In the genomic region with DNA sequence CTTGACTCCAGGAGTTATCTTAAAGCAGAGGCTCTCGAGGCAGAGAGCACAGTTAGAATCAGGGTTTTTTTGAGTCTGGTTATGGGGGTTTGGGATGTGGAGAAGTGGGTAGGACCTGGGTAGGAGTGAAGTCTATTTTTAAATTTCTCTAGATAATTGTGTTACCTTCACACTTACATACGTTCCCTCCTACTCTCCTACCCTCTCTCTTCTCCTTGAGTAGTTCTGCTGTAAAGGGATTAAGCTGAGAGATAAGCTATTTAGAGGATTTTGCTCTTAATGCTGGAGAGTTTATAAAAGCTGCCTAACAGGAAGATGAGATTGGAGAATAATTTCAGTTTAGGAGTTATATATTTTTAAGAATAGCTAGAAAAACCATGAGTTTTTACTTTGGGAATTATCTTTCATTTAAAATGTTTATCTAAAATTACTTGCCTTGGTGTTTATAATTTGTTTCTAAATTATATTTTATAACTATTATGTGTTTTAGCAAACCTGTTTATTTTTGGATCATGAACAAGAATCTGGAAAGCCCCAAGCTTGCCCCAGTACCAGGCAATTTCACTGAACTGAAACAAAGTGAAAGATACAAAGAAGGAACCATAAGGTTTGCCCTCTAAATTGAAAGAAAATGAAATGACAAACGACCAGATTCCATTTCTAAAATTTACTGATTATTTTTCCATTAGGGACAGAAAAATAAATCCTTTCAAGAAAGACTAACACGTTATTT, we compare ENCODE assay signal across 12 cellular contexts.
A peak's percentile ranks its signal among the peaks of the same experiment; 100 is the strongest.
DNase-seq lines count a peak whose midpoint lies in the region; FAIRE-seq and TF ChIP-seq lines count a peak whose summit lies in the region.
"Had no signal": no experiment of that assay in that cellular context is flagged by ENCODE, and none has a peak within 500 bp of the region (broad histone marks: within the 10 kb centered on the region; RNA-seq: fewer than 3 reads in every experiment).

No MANE protein-coding gene starts in this region.

- H3K27ac Mint-ChIP-seq in T-helper 2 cell treated with Interferon-gamma antibody and Interleukin-4, amounts not matched to agents 5 μg/mL and 100 μg/mL, for 36 hours, result no peak overlapping the region
- H3K27ac Mint-ChIP-seq: activated T-cell treated with anti-CD3 and anti-CD28 coated beads, Interleukin-2, amount 50 U/mL, for 24 hours had no signal

- H3K79me2 ChIP-seq in Karpas-422 (ENCODE audit: low read length), result peaks cover 18% of the 10 kb centered on the region

- H3K36me3 Mint-ChIP-seq in T-helper 2 cell treated with Interferon-gamma antibody and Interleukin-4, amounts not matched to agents 5 μg/mL and 100 μg/mL, for 36 hours (ENCODE audit: low read depth), result no peaks in the 10 kb centered on the region

- H3K9me2 ChIP-seq in Karpas-422 (replicated peaks; ENCODE audit: insufficient read depth, low read length), result no peaks in the 10 kb centered on the region

- peak overlapping the region; percentile 64 for H3K4me2 ChIP-seq in Karpas-422 (ENCODE audit: low read depth, low read length, poor library complexity, severe bottlenecking)
- H3K4me2 ChIP-seq: BLaER1 had no signal

- no peaks in the 10 kb centered on the region for H3K27me3 Mint-ChIP-seq in T-helper 2 cell treated with Interferon-gamma antibody and Interleukin-4, amounts not matched to agents 5 μg/mL and 100 μg/mL, for 36 hours (ENCODE audit: low read depth)
- H3K27me3 Mint-ChIP-seq: activated T-cell treated with anti-CD3 and anti-CD28 coated beads, Interleukin-2, amount 50 U/mL, for 24 hours had no signal

- peak overlapping the region; percentile 58 for H3K9ac ChIP-seq in Karpas-422 (ENCODE audit: low read length)
- H3K9ac ChIP-seq: BLaER1 had no signal

- FAIRE-seq in D721Med (lab: Jason Lieb, UNC), result peak; percentile 100

- H3K4me1 Mint-ChIP-seq in T-helper 2 cell treated with Interferon-gamma antibody and Interleukin-4, amounts not matched to agents 5 μg/mL and 100 μg/mL, for 36 hours (ENCODE audit: low read depth), result peaks cover 2% of the 10 kb centered on the region

- no peaks in the 10 kb centered on the region for H4K20me1 ChIP-seq in Karpas-422 (ENCODE audit: insufficient read depth, low read depth, low read length)
- H4K20me1 ChIP-seq: BLaER1 had no signal

- H3K4me3 ChIP-seq in Karpas-422 (ENCODE audit: low read length) (peak overlapping the region; percentile 40), coronary artery (peak overlapping the region; percentile 19)
- H3K4me3 ChIP-seq: BLaER1 had no signal

- H3K4me1 ChIP-seq in Karpas-422 (ENCODE audit: low read length), result peaks cover 57% of the 10 kb centered on the region
- H3K4me1 ChIP-seq: BLaER1 had no signal

- no peaks in the 10 kb centered on the region for H3K9me3 Mint-ChIP-seq in T-helper 2 cell treated with Interferon-gamma antibody and Interleukin-4, amounts not matched to agents 5 μg/mL and 100 μg/mL, for 36 hours
- H3K9me3 Mint-ChIP-seq: activated T-cell treated with anti-CD3 and anti-CD28 coated beads, Interleukin-2, amount 50 U/mL, for 24 hours had no signal

- no peak for TF ChIP-seq CTCF in D721Med (IDR thresholded peaks at IDR 0.05; ENCODE audit: insufficient read depth, missing control alignments)
- no peak for TF ChIP-seq CTCF in coronary artery (IDR thresholded peaks at IDR 0.05)
- TF ChIP-seq CTCF in GM10266 (IDR thresholded peaks at IDR 0.05; ENCODE audit: control insufficient read depth, insufficient read depth, low read depth, missing control alignments), result no peak

- DNase-seq in D721Med (ENCODE audit: insufficient read length, low spot score) (peak; percentile 84), Karpas-422 (peak; percentile 51), coronary artery (ENCODE audit: low spot score) (no peak), putamen (ENCODE audit: low spot score) (peak; percentile 78), GM19238 (ENCODE audit: insufficient read length, low spot score) (no peak), NCI-H345 treated with DMSO at 0.1 percent for 48 hours (lab: John Stamatoyannopoulos, UW; ENCODE audit: unreplicated experiment) (no peak), GM10266 (ENCODE audit: extremely low spot score) (no peak)
- no peak for DNase-seq in T-helper 2 cell treated with Interferon-gamma antibody and Interleukin-4, amounts not matched to agents 5 μg/mL and 100 μg/mL, for 36 hours (ENCODE audit: low spot score)
- DNase-seq: activated T-cell treated with anti-CD3 and anti-CD28 coated beads, Interleukin-2, amount 50 U/mL, for 24 hours; brain microvascular endothelial cell; NCI-H510A treated with DMSO at 0.1 percent for 48 hours had no signal

- no peak overlapping the region for H3K4me3 Mint-ChIP-seq in T-helper 2 cell treated with Interferon-gamma antibody and Interleukin-4, amounts not matched to agents 5 μg/mL and 100 μg/mL, for 36 hours
- H3K4me3 Mint-ChIP-seq: activated T-cell treated with anti-CD3 and anti-CD28 coated beads, Interleukin-2, amount 50 U/mL, for 24 hours had no signal

- no peaks in the 10 kb centered on the region for H3K27me3 ChIP-seq in Karpas-422 (ENCODE audit: low read length)
- H3K27me3 ChIP-seq: BLaER1, brain microvascular endothelial cell had no signal

- H3K9me3 ChIP-seq in Karpas-422 (ENCODE audit: low read length), result no peaks in the 10 kb centered on the region
- H3K9me3 ChIP-seq: BLaER1 had no signal

- no peaks in the 10 kb centered on the region for H3K36me3 ChIP-seq in Karpas-422 (ENCODE audit: insufficient read depth, low read length)
- H3K36me3 ChIP-seq: BLaER1, brain microvascular endothelial cell had no signal

- H3K27ac ChIP-seq in Karpas-422 (ENCODE audit: low read length) (peak overlapping the region; percentile 97), coronary artery (peak overlapping the region; percentile 53 to 59)
- H3K27ac ChIP-seq: BLaER1, brain microvascular endothelial cell had no signal

- no peak overlapping the region for H2AFZ ChIP-seq in Karpas-422 (ENCODE audit: low read length)

Comparison
In these comparisons a context has a peak if more than half of its experiments do, and no peak if none do; other contexts are left out.
1. DNase-seq: peak in D721Med (single experiment), Karpas-422 (single experiment) and putamen (single experiment); none in coronary artery (single experiment), T-helper 2 cell treated with Interferon-gamma antibody and Interleukin-4, amounts not matched to agents 5 μg/mL and 100 μg/mL, for 36 hours (single experiment), GM19238 (single experiment), NCI-H345 treated with DMSO at 0.1 percent for 48 hours (single experiment) and GM10266 (single experiment).